ENCODE assay signal across 14 cellular contexts in genomic region chr20:17502105-17502504, GRCh38. TPM values are rescaled to one million over a fixed set of nuclear protein-coding genes. Genes with fewer than 3 reads are reported as not detected.
DNase-seq lines count a peak whose midpoint lies in the region; ATAC-seq and TF ChIP-seq lines count a peak whose summit lies in the region.
"Had no signal": no experiment of that assay in that cellular context is flagged by ENCODE, and none has a peak within 500 bp of the region (broad histone marks: within the 10 kb centered on the region; RNA-seq: fewer than 3 reads in every experiment).

No MANE protein-coding gene starts in this region.

- peaks cover 4% of the 10 kb centered on the region for H3K27me3 Mint-ChIP-seq in activated T-helper 1 cell treated with anti-CD3 and anti-CD28 coated beads, Interleukin-12 subunit alpha, Interleukin-12 subunit beta, Interleukin-2, Interleukin-4 antibody, amounts not matched to agents 30 ng/mL and 10 ng/mL and 1 ng/mL, durations not matched to agents 14 hours and 24 hours and 36 hours (ENCODE audit: insufficient read depth)
- H3K27me3 Mint-ChIP-seq in osteocyte (ENCODE audit: unreplicated experiment), result no peaks in the 10 kb centered on the region

- H3K27ac Mint-ChIP-seq in activated T-helper 1 cell treated with anti-CD3 and anti-CD28 coated beads, Interleukin-12 subunit alpha, Interleukin-12 subunit beta, Interleukin-2, Interleukin-4 antibody, amounts not matched to agents 30 ng/mL and 10 ng/mL and 1 ng/mL, durations not matched to agents 14 hours and 24 hours and 36 hours, result peak overlapping the region; percentile 15
- H3K27ac Mint-ChIP-seq in osteocyte (ENCODE audit: unreplicated experiment), result no peak overlapping the region

- H3K4me1 Mint-ChIP-seq in activated T-helper 1 cell treated with anti-CD3 and anti-CD28 coated beads, Interleukin-12 subunit alpha, Interleukin-12 subunit beta, Interleukin-2, Interleukin-4 antibody, amounts not matched to agents 30 ng/mL and 10 ng/mL and 1 ng/mL, durations not matched to agents 14 hours and 24 hours and 36 hours (ENCODE audit: low read depth), result peaks cover 53% of the 10 kb centered on the region
- peaks cover 17% of the 10 kb centered on the region for H3K4me1 Mint-ChIP-seq in osteocyte (ENCODE audit: unreplicated experiment)

- intact Hi-C loops in activated T-helper 1 cell treated with anti-CD3 and anti-CD28 coated beads, Interleukin-12 subunit alpha, Interleukin-12 subunit beta, Interleukin-2, Interleukin-4 antibody, amounts not matched to agents 30 ng/mL and 10 ng/mL and 1 ng/mL, durations not matched to agents 14 hours and 24 hours and 36 hours (cut with micrococcal nuclease), result loop anchor here (10.0 kb wide), 3 partner anchors 633 to 1083 kb away; partner anchors contain the start of genes DTD1, KAT14, PET117 and SEC23B

- TF ChIP-seq CTCF in osteocyte (IDR thresholded peaks at IDR 0.05), result no peak

- no peak for ATAC-seq in HG03460 (IDR thresholded peaks at IDR 0.05; ENCODE audit: unreplicated experiment)
- ATAC-seq: GM12878 had no signal

- no peaks in the 10 kb centered on the region for H3K9me3 Mint-ChIP-seq in activated T-helper 1 cell treated with anti-CD3 and anti-CD28 coated beads, Interleukin-12 subunit alpha, Interleukin-12 subunit beta, Interleukin-2, Interleukin-4 antibody, amounts not matched to agents 30 ng/mL and 10 ng/mL and 1 ng/mL, durations not matched to agents 14 hours and 24 hours and 36 hours
- H3K9me3 Mint-ChIP-seq in osteocyte (ENCODE audit: unreplicated experiment), result no peaks in the 10 kb centered on the region
- H3K9me3 Mint-ChIP-seq: CD8-positive, alpha-beta memory T cell; H9 had no signal

- H3K36me3 Mint-ChIP-seq in activated T-helper 1 cell treated with anti-CD3 and anti-CD28 coated beads, Interleukin-12 subunit alpha, Interleukin-12 subunit beta, Interleukin-2, Interleukin-4 antibody, amounts not matched to agents 30 ng/mL and 10 ng/mL and 1 ng/mL, durations not matched to agents 14 hours and 24 hours and 36 hours (ENCODE audit: low read depth), result no peaks in the 10 kb centered on the region
- no peaks in the 10 kb centered on the region for H3K36me3 Mint-ChIP-seq in osteocyte (ENCODE audit: unreplicated experiment)
- H3K36me3 Mint-ChIP-seq: CD8-positive, alpha-beta memory T cell had no signal

- no peak overlapping the region for H3K4me3 Mint-ChIP-seq in activated T-helper 1 cell treated with anti-CD3 and anti-CD28 coated beads, Interleukin-12 subunit alpha, Interleukin-12 subunit beta, Interleukin-2, Interleukin-4 antibody, amounts not matched to agents 30 ng/mL and 10 ng/mL and 1 ng/mL, durations not matched to agents 14 hours and 24 hours and 36 hours
- H3K4me3 Mint-ChIP-seq in osteocyte (ENCODE audit: unreplicated experiment), result no peak overlapping the region
- H3K4me3 Mint-ChIP-seq: H9 had no signal

- peak; percentile 24 for DNase-seq in activated CD8-positive, alpha-beta memory T cell treated with anti-CD3 and anti-CD28 coated beads for 24 hours
- no peak for DNase-seq in activated CD8-positive, alpha-beta memory T cell treated with anti-CD3 and anti-CD28 coated beads, Interleukin-2, amount 50 U/mL, for 4 hours
- no peak for DNase-seq in activated T-helper 1 cell treated with anti-CD3 and anti-CD28 coated beads, Interleukin-12 subunit alpha, Interleukin-12 subunit beta, Interleukin-2, Interleukin-4 antibody, amounts not matched to agents 30 ng/mL and 10 ng/mL and 1 ng/mL, durations not matched to agents 14 hours and 24 hours and 36 hours (ENCODE audit: low spot score)
- DNase-seq in islet precursor cell, result peak; percentile 13
- peak; percentile 30 for DNase-seq in osteocyte (ENCODE audit: extremely low spot score, unreplicated experiment)
- no peak for DNase-seq in cerebellum (ENCODE audit: low spot score)
- DNase-seq in GM03348 (ENCODE audit: low spot score), result no peak
- DNase-seq: 8988T; AML-193; CD8-positive, alpha-beta memory T cell; GM23248 had no signal

RNA-seq across cellular contexts. Expression of gene BFSP1, which starts 29.1 kb away (rescaled TPM):
- 0.76 and 0.80 TPM in 2 replicates for total RNA-seq in activated T-helper 1 cell treated with anti-CD3 and anti-CD28 coated beads, Interleukin-12 subunit alpha, Interleukin-12 subunit beta, Interleukin-2, Interleukin-4 antibody, amounts not matched to agents 30 ng/mL and 10 ng/mL and 1 ng/mL, durations not matched to agents 14 hours and 24 hours and 36 hours
- total RNA-seq in osteocyte, result 12.6 and 13.8 TPM in 2 replicates
- total RNA-seq in cerebellum, result 1.5 TPM

Comparison
In these comparisons a context has a peak if more than half of its experiments do, and no peak if none do; other contexts are left out.
1. DNase-seq: peak in activated CD8-positive, alpha-beta memory T cell treated with anti-CD3 and anti-CD28 coated beads for 24 hours (single experiment), islet precursor cell (single experiment) and osteocyte (single experiment); none in activated CD8-positive, alpha-beta memory T cell treated with anti-CD3 and anti-CD28 coated beads, Interleukin-2, amount 50 U/mL, for 4 hours (single experiment), activated T-helper 1 cell treated with anti-CD3 and anti-CD28 coated beads, Interleukin-12 subunit alpha, Interleukin-12 subunit beta, Interleukin-2, Interleukin-4 antibody, amounts not matched to agents 30 ng/mL and 10 ng/mL and 1 ng/mL, durations not matched to agents 14 hours and 24 hours and 36 hours (single experiment), cerebellum (single experiment) and GM03348 (single experiment).